20 cellular contexts compared by ENCODE assay signal in genomic region chr6:84549912-84550311, GRCh38.
DNase-seq lines count a peak whose midpoint lies in the region; ATAC-seq and TF ChIP-seq lines count a peak whose summit lies in the region.
"Had no signal": no experiment of that assay in that cellular context is flagged by ENCODE, and none has a peak within 500 bp of the region (broad histone marks: within the 10 kb centered on the region; RNA-seq: fewer than 3 reads in every experiment).

No MANE protein-coding gene starts in this region.

- H3K4me3 ChIP-seq in BJ (ENCODE audit: low read depth, low read length) (no peak overlapping the region), brain microvascular endothelial cell (ENCODE audit: low read depth, low read length) (no peak overlapping the region)
- H3K4me3 ChIP-seq: body of pancreas, Peyer's patch, tibial artery had no signal

- DNase-seq in BJ (ENCODE audit: low read depth) (no peak), HPDE6-E6E7 (ENCODE audit: extremely low spot score) (peak; percentile 10), brain microvascular endothelial cell (no peak), left lobe of liver (ENCODE audit: low spot score) (no peak), left colon (no peak), occipital lobe (lab: John Stamatoyannopoulos, UW) (no peak), mucosa of gallbladder (ENCODE audit: low spot score) (no peak)
- DNase-seq: activated CD4-positive, CD25-positive, alpha-beta regulatory T cell; activated CD8-positive, alpha-beta memory T cell treated with anti-CD3 and anti-CD28 coated beads, Interleukin-2, amount 50 U/mL, for 4 hours; AML-193; body of pancreas; DMS 273 treated with DMSO at 0.1 percent for 48 hours; KG1; NCI-H1436 treated with DMSO at 0.1 percent for 48 hours; NCI-H510A; Peyer's patch; stimulated activated CD4-positive, alpha-beta T cell treated with anti-CD3 and anti-CD28 coated beads, Interleukin-2, amount 100 ng/mL, for 48 hours; tibial artery had no signal

- TF ChIP-seq CTCF in BJ (IDR thresholded peaks at IDR 0.05; ENCODE audit: insufficient read depth, low read depth, low read length) (0 out of 2 replicates have a peak, but pooled peaks have one; percentile 4), brain microvascular endothelial cell (IDR thresholded peaks at IDR 0.05; ENCODE audit: low read depth, low read length, missing control alignments) (peak; percentile 44)

- no peaks in the 10 kb centered on the region for H3K36me3 ChIP-seq in BJ (ENCODE audit: control insufficient read depth, insufficient read depth, low read length)
- no peaks in the 10 kb centered on the region for H3K36me3 ChIP-seq in brain microvascular endothelial cell (replicated peaks)
- H3K36me3 ChIP-seq: neutrophil, Peyer's patch, tibial artery had no signal

- CTCF ChIA-PET in BJ (lab: Yijun Ruan, JAX) = no interaction called here

- POLR2A ChIA-PET in BJ (lab: Charles Lee) = no interaction called here

- ATAC-seq in left lobe of liver (peak; percentile 83), left colon (no peak), GM19395 (IDR thresholded peaks at IDR 0.05; ENCODE audit: unreplicated experiment) (no peak)
- ATAC-seq: body of pancreas had no signal

- no peaks in the 10 kb centered on the region for H3K27me3 ChIP-seq in BJ (ENCODE audit: control insufficient read depth, insufficient read depth, low read length)
- H3K27me3 ChIP-seq in brain microvascular endothelial cell (replicated peaks) = no peaks in the 10 kb centered on the region
- H3K27me3 ChIP-seq: body of pancreas, neutrophil, Peyer's patch, tibial artery had no signal

- intact Hi-C loops in left colon (cut with DNase I, micrococcal nuclease) = no loop called here

- H3K27ac ChIP-seq in brain microvascular endothelial cell = no peak overlapping the region
- H3K27ac ChIP-seq: body of pancreas, neutrophil, Peyer's patch, tibial artery had no signal

- in situ Hi-C loops in brain microvascular endothelial cell (cut with HindIII; ENCODE audit: low pct_ligation_motif_present, low sequenced_read_pairs) = no loop called here
